In the genomic region with DNA sequence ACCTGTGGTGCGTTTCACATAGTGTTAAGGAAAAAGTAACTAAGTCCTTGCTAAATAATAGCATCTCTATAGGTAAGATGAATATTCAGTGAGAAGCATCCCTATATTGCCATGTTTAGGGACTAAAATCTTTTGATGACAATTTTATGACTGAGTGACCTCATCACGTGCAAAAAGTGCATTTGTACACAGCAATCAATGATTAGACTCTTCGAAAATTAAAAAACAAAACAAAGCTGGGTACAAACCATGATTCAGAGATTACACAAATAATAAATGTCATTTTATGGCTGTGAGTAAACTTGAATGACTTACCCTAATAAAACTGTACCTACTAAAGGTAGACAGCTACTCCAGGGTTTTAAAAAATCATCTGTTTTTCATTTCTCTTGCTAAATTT, we compare ENCODE assay signal across 1 cellular context.
TF ChIP-seq lines count a peak whose summit lies in the region.

No MANE protein-coding gene starts in this region.

TF ChIP-seq in HEK293, 187 proteins besides CTCF, POLR2A, EP300 and RAD21 (continued from another document):
- TF ChIP-seq, protein P1, sequence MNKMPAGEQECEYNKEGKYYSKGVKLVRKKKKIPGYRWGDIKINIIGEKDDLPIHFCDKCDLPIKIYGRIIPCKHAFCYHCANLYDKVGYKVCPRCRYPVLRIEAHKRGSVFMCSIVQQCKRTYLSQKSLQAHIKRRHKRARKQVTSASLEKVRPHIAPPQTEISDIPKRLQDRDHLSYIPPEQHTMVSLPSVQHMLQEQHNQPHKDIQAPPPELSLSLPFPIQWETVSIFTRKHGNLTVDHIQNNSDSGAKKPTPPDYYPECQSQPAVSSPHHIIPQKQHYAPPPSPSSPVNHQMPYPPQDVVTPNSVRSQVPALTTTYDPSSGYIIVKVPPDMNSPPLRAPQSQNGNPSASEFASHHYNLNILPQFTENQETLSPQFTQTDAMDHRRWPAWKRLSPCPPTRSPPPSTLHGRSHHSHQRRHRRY (tag by site-specific recombination; IDR thresholded peaks at IDR 0.05) = no peak
- TF ChIP-seq ZNF548 (tag by site-specific recombination; IDR thresholded peaks at IDR 0.05) (no peak), ELK4 (IDR thresholded peaks at IDR 0.05; ENCODE audit: borderline replicate concordance, low read depth, low read length) (no peak), ZNF324 (tag by site-specific recombination; IDR thresholded peaks at IDR 0.05) (no peak), ZNF843 (tag by site-specific recombination; IDR thresholded peaks at IDR 0.05) (no peak), ZNF701 (tag by site-specific recombination; IDR thresholded peaks at IDR 0.05) (no peak), SP7 (tag by site-specific recombination; IDR thresholded peaks at IDR 0.05) (peak; percentile 24; the same call in 1 of the 2 replicates), ZBTB17 (tag by site-specific recombination; IDR thresholded peaks at IDR 0.05) (no peak), TCF7L2 (IDR thresholded peaks at IDR 0.05; ENCODE audit: borderline replicate concordance, low read depth, low read length) (no peak), ZNF311 (tag by site-specific recombination; IDR thresholded peaks at IDR 0.05; ENCODE audit: borderline replicate concordance) (no peak), ZNF26 (tag by site-specific recombination; IDR thresholded peaks at IDR 0.05) (no peak), PRDM6 (tag by site-specific recombination; IDR thresholded peaks at IDR 0.05) (peak; percentile 97), INSM2 (tag by site-specific recombination; IDR thresholded peaks at IDR 0.05) (no peak), ZFP69B (tag by site-specific recombination; IDR thresholded peaks at IDR 0.05) (no peak), BCL11B (tag by site-specific recombination; IDR thresholded peaks at IDR 0.05; ENCODE audit: low read depth) (no peak), ZNF747 (tag by site-specific recombination; IDR thresholded peaks at IDR 0.05) (no peak), ZNF16 (tag by site-specific recombination; IDR thresholded peaks at IDR 0.05; ENCODE audit: low read depth) (no peak), ZSCAN30 (tag by site-specific recombination; IDR thresholded peaks at IDR 0.05) (no peak), OSR2 (tag by site-specific recombination; IDR thresholded peaks at IDR 0.05) (peak; percentile 28; the same call in 1 of the 2 replicates), ZSCAN18 (tag by site-specific recombination; IDR thresholded peaks at IDR 0.05) (no peak), FEZF1 (tag by site-specific recombination; IDR thresholded peaks at IDR 0.05) (peak; percentile 36), ZNF518A (tag by site-specific recombination; conservative IDR thresholded peaks at IDR 0.05; ENCODE audit: low read depth) (no peak), ZNF639 (tag by site-specific recombination; IDR thresholded peaks at IDR 0.05) (0 out of 2 replicates have a peak, but pooled peaks have one; percentile 48), ZNF366 (tag by site-specific recombination; conservative IDR thresholded peaks at IDR 0.05) (peak; percentile 68), KLF8 (tag by site-specific recombination; IDR thresholded peaks at IDR 0.05) (0 out of 2 replicates have a peak, but pooled peaks have one; percentile 22), ZNF558 (tag by site-specific recombination; IDR thresholded peaks at IDR 0.05) (no peak), ZNF354C (tag by site-specific recombination; IDR thresholded peaks at IDR 0.05; ENCODE audit: borderline replicate concordance, low read depth) (no peak), MZF1 (tag by site-specific recombination; IDR thresholded peaks at IDR 0.05; ENCODE audit: borderline replicate concordance) (0 out of 2 replicates have a peak, but pooled peaks have one; percentile 15), ZNF121 (tag by site-specific recombination; IDR thresholded peaks at IDR 0.05) (no peak), KLF10 (tag by site-specific recombination; IDR thresholded peaks at IDR 0.05) (no peak), ZNF10 (tag by site-specific recombination; IDR thresholded peaks at IDR 0.05) (no peak), ZEB2 (tag by site-specific recombination; IDR thresholded peaks at IDR 0.05) (peak; percentile 39; the same call in 1 of the 2 replicates), ZBTB1 (tag by site-specific recombination; IDR thresholded peaks at IDR 0.05) (no peak), ZNF140 (tag by site-specific recombination; IDR thresholded peaks at IDR 0.05) (no peak), ZNF629 (tag by site-specific recombination; IDR thresholded peaks at IDR 0.05) (peak; percentile 47)
- TF ChIP-seq, protein P2, sequence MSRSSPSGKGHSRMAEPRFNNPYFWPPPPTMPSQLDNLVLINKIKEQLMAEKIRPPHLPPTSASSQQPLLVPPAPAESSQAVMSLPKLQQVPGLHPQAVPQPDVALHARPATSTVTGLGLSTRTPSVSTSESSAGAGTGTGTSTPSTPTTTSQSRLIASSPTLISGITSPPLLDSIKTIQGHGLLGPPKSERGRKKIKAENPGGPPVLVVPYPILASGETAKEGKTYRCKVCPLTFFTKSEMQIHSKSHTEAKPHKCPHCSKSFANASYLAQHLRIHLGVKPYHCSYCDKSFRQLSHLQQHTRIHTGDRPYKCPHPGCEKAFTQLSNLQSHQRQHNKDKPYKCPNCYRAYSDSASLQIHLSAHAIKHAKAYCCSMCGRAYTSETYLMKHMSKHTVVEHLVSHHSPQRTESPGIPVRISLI (tag by site-specific recombination; IDR thresholded peaks at IDR 0.05) = peak; percentile 52; the same call in 1 of the 2 replicates
- TF ChIP-seq, protein P3, sequence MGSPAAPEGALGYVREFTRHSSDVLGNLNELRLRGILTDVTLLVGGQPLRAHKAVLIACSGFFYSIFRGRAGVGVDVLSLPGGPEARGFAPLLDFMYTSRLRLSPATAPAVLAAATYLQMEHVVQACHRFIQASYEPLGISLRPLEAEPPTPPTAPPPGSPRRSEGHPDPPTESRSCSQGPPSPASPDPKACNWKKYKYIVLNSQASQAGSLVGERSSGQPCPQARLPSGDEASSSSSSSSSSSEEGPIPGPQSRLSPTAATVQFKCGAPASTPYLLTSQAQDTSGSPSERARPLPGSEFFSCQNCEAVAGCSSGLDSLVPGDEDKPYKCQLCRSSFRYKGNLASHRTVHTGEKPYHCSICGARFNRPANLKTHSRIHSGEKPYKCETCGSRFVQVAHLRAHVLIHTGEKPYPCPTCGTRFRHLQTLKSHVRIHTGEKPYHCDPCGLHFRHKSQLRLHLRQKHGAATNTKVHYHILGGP (tag by site-specific recombination; IDR thresholded peaks at IDR 0.05) = 0 out of 2 replicates have a peak, but pooled peaks have one; percentile 42
- TF ChIP-seq, protein P4, sequence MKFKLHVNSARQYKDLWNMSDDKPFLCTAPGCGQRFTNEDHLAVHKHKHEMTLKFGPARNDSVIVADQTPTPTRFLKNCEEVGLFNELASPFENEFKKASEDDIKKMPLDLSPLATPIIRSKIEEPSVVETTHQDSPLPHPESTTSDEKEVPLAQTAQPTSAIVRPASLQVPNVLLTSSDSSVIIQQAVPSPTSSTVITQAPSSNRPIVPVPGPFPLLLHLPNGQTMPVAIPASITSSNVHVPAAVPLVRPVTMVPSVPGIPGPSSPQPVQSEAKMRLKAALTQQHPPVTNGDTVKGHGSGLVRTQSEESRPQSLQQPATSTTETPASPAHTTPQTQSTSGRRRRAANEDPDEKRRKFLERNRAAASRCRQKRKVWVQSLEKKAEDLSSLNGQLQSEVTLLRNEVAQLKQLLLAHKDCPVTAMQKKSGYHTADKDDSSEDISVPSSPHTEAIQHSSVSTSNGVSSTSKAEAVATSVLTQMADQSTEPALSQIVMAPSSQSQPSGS (tag by site-specific recombination; IDR thresholded peaks at IDR 0.05; ENCODE audit: low read depth) = peak; percentile 67
